21 cellular contexts compared by ENCODE assay signal in genomic region chr21:38263493-38263892, GRCh38. TPM values are rescaled to one million over a fixed set of nuclear protein-coding genes. Genes with fewer than 3 reads are reported as not detected.
DNase-seq lines count a peak whose midpoint lies in the region; FAIRE-seq and TF ChIP-seq lines count a peak whose summit lies in the region.
"Had no signal": no experiment of that assay in that cellular context is flagged by ENCODE, and none has a peak within 500 bp of the region (broad histone marks: within the 10 kb centered on the region; RNA-seq: fewer than 3 reads in every experiment).

No MANE protein-coding gene starts in this region.

- peak overlapping the region; percentile 3; the same call in 1 of the 2 replicates for H2AFZ ChIP-seq in GM23248
- peak overlapping the region; percentile 28 for H2AFZ ChIP-seq in astrocyte (ENCODE audit: low read depth, low read length)

- H3K4me2 ChIP-seq in GM23248 (ENCODE audit: unreplicated experiment) (peak overlapping the region; percentile 8), astrocyte (ENCODE audit: low read length) (peak overlapping the region; percentile 32), skeletal muscle satellite cell (ENCODE audit: low read length) (no peak overlapping the region)

- no peaks in the 10 kb centered on the region for H3K27me3 ChIP-seq in GM23248 (replicated peaks; ENCODE audit: insufficient read depth)
- no peaks in the 10 kb centered on the region for H3K27me3 ChIP-seq in astrocyte (ENCODE audit: insufficient read depth, low read length)
- no peaks in the 10 kb centered on the region for H3K27me3 ChIP-seq in skeletal muscle satellite cell (ENCODE audit: control insufficient read depth, insufficient read depth, low read length)
- H3K27me3 ChIP-seq: BLaER1 treated with 17β-estradiol and CSF1 and Interleukin-3, amounts not matched to agents 10 nM and 100 nM; pancreas had no signal

- H4K20me1 ChIP-seq in GM23248 (ENCODE audit: insufficient read depth) (no peaks in the 10 kb centered on the region), astrocyte (ENCODE audit: insufficient read depth, low read length) (no peaks in the 10 kb centered on the region)
- H4K20me1 ChIP-seq: BLaER1 treated with 17β-estradiol and CSF1 and Interleukin-3, amounts not matched to agents 10 nM and 100 nM had no signal

- H3K9ac ChIP-seq in GM23248 (no peak overlapping the region; the same call in 1 of the 2 replicates), astrocyte (ENCODE audit: low read length) (no peak overlapping the region), skeletal muscle satellite cell (ENCODE audit: low read depth, low read length) (peak overlapping the region; percentile 66)
- H3K9ac ChIP-seq: BLaER1 treated with 17β-estradiol and CSF1 and Interleukin-3, amounts not matched to agents 10 nM and 100 nM had no signal

- H3K4me1 Mint-ChIP-seq in astrocyte (ENCODE audit: low read depth, unreplicated experiment) (peaks cover 37% of the 10 kb centered on the region), mesothelial cell of epicardium (peaks cover 24% of the 10 kb centered on the region)
- H3K4me1 Mint-ChIP-seq: activated CD4-positive, alpha-beta T cell treated with anti-CD3 and anti-CD28 coated beads, Interleukin-2, amount 10 ng/mL, durations not matched to agents 7 days and 5 days had no signal

- peak overlapping the region; percentile 65 for H3K27ac ChIP-seq in GM23248
- H3K27ac ChIP-seq in astrocyte (ENCODE audit: low read depth, low read length): no peak overlapping the region
- H3K27ac ChIP-seq: BLaER1 treated with 17β-estradiol and CSF1 and Interleukin-3, amounts not matched to agents 10 nM and 100 nM; left ventricle myocardium inferior; pancreas; sigmoid colon had no signal

- peak; percentile 86 for DNase-seq in GM23248
- DNase-seq in astrocyte (ENCODE audit: low read depth): peak; percentile 92
- DNase-seq in foreskin fibroblast: peak; percentile 63 to 82
- DNase-seq in GM13977 (ENCODE audit: low spot score): no peak
- no peak for DNase-seq in mesothelial cell of epicardium (ENCODE audit: low spot score in 2 of 2, unreplicated experiment in 2 of 2)
- no peak for DNase-seq in NCI-H510A treated with DMSO at 0.1 percent for 48 hours (lab: John Stamatoyannopoulos, UW)
- DNase-seq: activated CD4-positive, alpha-beta T cell treated with anti-CD3 and anti-CD28 coated beads, Interleukin-2, amount 10 ng/mL, durations not matched to agents 7 days and 5 days; activated CD8-positive, alpha-beta memory T cell treated with anti-CD3 and anti-CD28 coated beads, Interleukin-2, amount 50 U/mL, for 48 hours; activated gamma-delta T cell; amygdala; left ventricle myocardium inferior; NCI-H2029; pancreas; sigmoid colon had no signal

- H3K27ac Mint-ChIP-seq in astrocyte (ENCODE audit: unreplicated experiment) (peak overlapping the region; percentile 48), mesothelial cell of epicardium (no peak overlapping the region)
- H3K27ac Mint-ChIP-seq: activated CD4-positive, alpha-beta T cell treated with anti-CD3 and anti-CD28 coated beads, Interleukin-2, amount 10 ng/mL, durations not matched to agents 7 days and 5 days had no signal

- in situ Hi-C loops in GM23248 (cut with MboI) (no loop called here), GM13977 (cut with MboI; ENCODE audit: low pct_unique_long_range_greater_than_20kb, low sequenced_read_pairs, unreplicated experiment) (no loop called here)

- FAIRE-seq in astrocyte (lab: Jason Lieb, UNC): no peak
- FAIRE-seq: colon, G401.6, GM12878, pancreas, urothelium cell line had no signal

- no peaks in the 10 kb centered on the region for H3K79me2 ChIP-seq in GM23248 (ENCODE audit: insufficient read depth)
- no peaks in the 10 kb centered on the region for H3K79me2 ChIP-seq in astrocyte (ENCODE audit: insufficient read depth, low read length)

- peaks cover 57% of the 10 kb centered on the region for H3K4me1 ChIP-seq in GM23248 (ENCODE audit: insufficient read depth)
- peaks cover 19% of the 10 kb centered on the region for H3K4me1 ChIP-seq in astrocyte (ENCODE audit: insufficient read depth, low read length)
- peaks cover 69% of the 10 kb centered on the region for H3K4me1 ChIP-seq in skeletal muscle satellite cell (ENCODE audit: control insufficient read depth, insufficient read depth, low read length)
- H3K4me1 ChIP-seq: left ventricle myocardium inferior, sigmoid colon had no signal

- peaks cover 71% of the 10 kb centered on the region for H3F3A ChIP-seq in GM23248 (ENCODE audit: insufficient read depth)

- H3K27me3 Mint-ChIP-seq in astrocyte (ENCODE audit: low read depth, unreplicated experiment): peaks cover 1% of the 10 kb centered on the region
- H3K27me3 Mint-ChIP-seq in mesothelial cell of epicardium (ENCODE audit: low read depth): peaks cover 4% of the 10 kb centered on the region

- H3K36me3 Mint-ChIP-seq in astrocyte (ENCODE audit: low read depth, unreplicated experiment) (no peaks in the 10 kb centered on the region), mesothelial cell of epicardium (no peaks in the 10 kb centered on the region)

- no peaks in the 10 kb centered on the region for H3K9me2 ChIP-seq in GM23248 (ENCODE audit: insufficient read depth)

- H3K4me3 ChIP-seq in GM23248 (no peak overlapping the region), astrocyte (ENCODE audit: insufficient read depth, low read depth, low read length) (no peak overlapping the region), foreskin fibroblast (ENCODE audit: low read depth in 1 of 2, low read length in 2 of 2) (no peak overlapping the region), skeletal muscle satellite cell (ENCODE audit: low read length) (no peak overlapping the region)
- H3K4me3 ChIP-seq: BLaER1 treated with 17β-estradiol and CSF1 and Interleukin-3, amounts not matched to agents 10 nM and 100 nM; GM12878; left ventricle myocardium inferior; pancreas; sigmoid colon had no signal

- H3K4me3 Mint-ChIP-seq in astrocyte (ENCODE audit: unreplicated experiment) (no peak overlapping the region), mesothelial cell of epicardium (no peak overlapping the region)
- H3K4me3 Mint-ChIP-seq: activated CD4-positive, alpha-beta T cell treated with anti-CD3 and anti-CD28 coated beads, Interleukin-2, amount 10 ng/mL, durations not matched to agents 7 days and 5 days had no signal

- WGBS in GM23248 (ENCODE audit: low coverage in 1 of 2, low lambda C conversion rate in 2 of 2, missing lambda C conversion rate in 2 of 2), 2 experiments: 43 to 44% methylated on average over 8 of the region's 8 CpGs

- no peaks in the 10 kb centered on the region for H3K36me3 ChIP-seq in GM23248 (ENCODE audit: low read depth)
- H3K36me3 ChIP-seq in astrocyte (ENCODE audit: insufficient read depth, low read length): no peaks in the 10 kb centered on the region
- H3K36me3 ChIP-seq in skeletal muscle satellite cell (ENCODE audit: insufficient read depth, low read length): no peaks in the 10 kb centered on the region
- H3K36me3 ChIP-seq: BLaER1 treated with 17β-estradiol and CSF1 and Interleukin-3, amounts not matched to agents 10 nM and 100 nM; left ventricle myocardium inferior; pancreas; sigmoid colon had no signal

- H3K9me3 Mint-ChIP-seq in astrocyte (ENCODE audit: unreplicated experiment) (peaks cover 4% of the 10 kb centered on the region), mesothelial cell of epicardium (no peaks in the 10 kb centered on the region)
- H3K9me3 Mint-ChIP-seq: activated CD4-positive, alpha-beta T cell treated with anti-CD3 and anti-CD28 coated beads, Interleukin-2, amount 10 ng/mL, durations not matched to agents 7 days and 5 days had no signal

- no peak for TF ChIP-seq CTCF in astrocyte (IDR thresholded peaks at IDR 0.05; ENCODE audit: insufficient read depth, low read depth, low read length)
- TF ChIP-seq CTCF in foreskin fibroblast (IDR thresholded peaks at IDR 0.05; ENCODE audit: low read depth, low read length): no peak
- TF ChIP-seq CTCF in GM13977 (IDR thresholded peaks at IDR 0.05; ENCODE audit: extremely low read depth, insufficient read depth, missing control alignments): no peak
- no peak for TF ChIP-seq CTCF in mesothelial cell of epicardium (IDR thresholded peaks at IDR 0.05; ENCODE audit: unreplicated experiment)

- H3K9me3 ChIP-seq in GM23248 (ENCODE audit: low read depth) (no peaks in the 10 kb centered on the region), astrocyte (ENCODE audit: insufficient read depth, low read depth, low read length) (no peaks in the 10 kb centered on the region), skeletal muscle satellite cell (replicated peaks; ENCODE audit: low read length) (no peaks in the 10 kb centered on the region)
- H3K9me3 ChIP-seq: BLaER1 treated with 17β-estradiol and CSF1 and Interleukin-3, amounts not matched to agents 10 nM and 100 nM; left ventricle myocardium inferior; pancreas; sigmoid colon had no signal

RNA-seq across cellular contexts. Expression of gene KCNJ15, which starts 6.7 kb away (rescaled TPM):
- total RNA-seq in GM23248 (2014; rRNA removed; shearing (Covaris generic)): 1.2 and 2.1 TPM in 2 replicates
- 2.1 and 2.3 TPM in 2 replicates for polyA plus RNA-seq in GM23248 (2016; fragmentation: Nextera tagmentation; extraction: Ambion mirVana)
- total RNA-seq in astrocyte (1.8 and 2.2 TPM in 2 replicates), mesothelial cell of epicardium (0.70 to 1.9 TPM (median 1.1 TPM) in 3 replicates)
- 20.0 and 24.5 TPM in 2 replicates for total RNA-seq in skeletal muscle satellite cell (2012; rRNA removed)
- total RNA-seq: activated CD4-positive, alpha-beta T cell treated with anti-CD3 and anti-CD28 coated beads, Interleukin-2, amount 10 ng/mL, durations not matched to agents 7 days and 5 days; NCI-H460 had no signal

Comparison
In these comparisons a context has a peak if more than half of its experiments do, and no peak if none do; other contexts are left out.
1. DNase-seq: peak in GM23248 (single experiment), astrocyte (single experiment) and foreskin fibroblast (2 of 2); none in GM13977 (single experiment), mesothelial cell of epicardium (0 of 2) and NCI-H510A treated with DMSO at 0.1 percent for 48 hours (single experiment).